Comparison of ENCODE assay signal across 22 cellular contexts in genomic region chr5:87885727-87886126, GRCh38.
DNase-seq lines count a peak whose midpoint lies in the region; ATAC-seq and TF ChIP-seq lines count a peak whose summit lies in the region.
"Had no signal": no experiment of that assay in that cellular context is flagged by ENCODE, and none has a peak within 500 bp of the region (broad histone marks: within the 10 kb centered on the region; RNA-seq: fewer than 3 reads in every experiment).

No MANE protein-coding gene starts in this region.

- no peak overlapping the region for H3K27ac ChIP-seq in RWPE2 (ENCODE audit: poor library complexity, severe bottlenecking)
- H3K27ac ChIP-seq: coronary artery, SJCRH30, transverse colon had no signal

- no peak; the same call in 2 of the 3 replicates for ATAC-seq in RWPE2 (ENCODE audit: low read depth)
- ATAC-seq: left lobe of liver, mucosa of descending colon had no signal

- H3K9me3 ChIP-seq in Loucy (ENCODE audit: insufficient read depth, low read depth, low read length) (no peaks in the 10 kb centered on the region), RWPE2 (ENCODE audit: severe bottlenecking) (no peaks in the 10 kb centered on the region)
- H3K9me3 ChIP-seq: SJCRH30, transverse colon had no signal

- H3K4me1 ChIP-seq in Loucy (ENCODE audit: insufficient read depth, low read length, poor library complexity, severe bottlenecking) (no peaks in the 10 kb centered on the region), RWPE2 (ENCODE audit: insufficient read depth, poor library complexity, severe bottlenecking) (no peaks in the 10 kb centered on the region)
- H3K4me1 ChIP-seq: SJCRH30, transverse colon had no signal

- no peak overlapping the region for H3K4me3 ChIP-seq in Loucy (ENCODE audit: low read length, poor library complexity, severe bottlenecking)
- H3K4me3 ChIP-seq in RWPE2 (ENCODE audit: severe bottlenecking): no peak overlapping the region
- H3K4me3 ChIP-seq: coronary artery, mucosa of descending colon, SJCRH30, transverse colon had no signal

- H3K9me2 ChIP-seq in Loucy (replicated peaks; ENCODE audit: low read depth, low read length): no peaks in the 10 kb centered on the region

- peak overlapping the region; percentile 2 for H3K27ac Mint-ChIP-seq in nephron progenitor cell

- H3K4me3 Mint-ChIP-seq in nephron progenitor cell: no peak overlapping the region
- H3K4me3 Mint-ChIP-seq: CD14-positive monocyte had no signal

- H3K36me3 ChIP-seq in Loucy (ENCODE audit: insufficient read depth, low read length): no peaks in the 10 kb centered on the region
- no peaks in the 10 kb centered on the region for H3K36me3 ChIP-seq in RWPE2 (ENCODE audit: low read depth)
- H3K36me3 ChIP-seq: SJCRH30, transverse colon had no signal

- no peaks in the 10 kb centered on the region for H3F3A ChIP-seq in Loucy (ENCODE audit: low read depth)

- peaks cover 42% of the 10 kb centered on the region for H3K9me3 Mint-ChIP-seq in nephron progenitor cell

- no peak overlapping the region for H3K4me2 ChIP-seq in Loucy (ENCODE audit: low read depth, low read length, poor library complexity, severe bottlenecking)

- H3K27me3 Mint-ChIP-seq in nephron progenitor cell (ENCODE audit: low read depth, poor library complexity): peaks cover 7% of the 10 kb centered on the region

- H3K27me3 ChIP-seq in Loucy (ENCODE audit: insufficient read depth, low read length, poor library complexity, severe bottlenecking): no peaks in the 10 kb centered on the region
- H3K27me3 ChIP-seq in RWPE2 (ENCODE audit: insufficient read depth, poor library complexity, severe bottlenecking): no peaks in the 10 kb centered on the region
- H3K27me3 ChIP-seq: SJCRH30, transverse colon had no signal

- H3K9ac ChIP-seq in Loucy (ENCODE audit: low read depth, low read length, poor library complexity, severe bottlenecking): no peak overlapping the region

- no peaks in the 10 kb centered on the region for H3K79me2 ChIP-seq in Loucy (ENCODE audit: insufficient read depth, low read length)

- TF ChIP-seq CTCF in Loucy (conservative IDR thresholded peaks at IDR 0.05; ENCODE audit: low read length): peak; percentile 54
- peak; percentile 7 for TF ChIP-seq CTCF in RWPE2 (IDR thresholded peaks at IDR 0.05; ENCODE audit: poor library complexity, severe bottlenecking)
- TF ChIP-seq CTCF in nephron progenitor cell (IDR thresholded peaks at IDR 0.05): no peak
- no peak for TF ChIP-seq CTCF in GM20000 (IDR thresholded peaks at IDR 0.05; ENCODE audit: extremely low read depth, missing control alignments)

- H3K4me1 Mint-ChIP-seq in nephron progenitor cell: peaks cover 31% of the 10 kb centered on the region
- H3K4me1 Mint-ChIP-seq: CD14-positive monocyte had no signal

- H2AFZ ChIP-seq in Loucy (ENCODE audit: low read length): no peak overlapping the region

- H4K20me1 ChIP-seq in Loucy (ENCODE audit: insufficient read depth, low read length, poor library complexity, severe bottlenecking): no peaks in the 10 kb centered on the region

- peaks cover 24% of the 10 kb centered on the region for H3K36me3 Mint-ChIP-seq in nephron progenitor cell (ENCODE audit: low read depth)
- H3K36me3 Mint-ChIP-seq: CD14-positive monocyte had no signal

- DNase-seq in NCI-H2227 (lab: John Stamatoyannopoulos, UW; ENCODE audit: unreplicated experiment): peak; percentile 1
- no peak for DNase-seq in NCI-H2227 treated with DMSO at 0.1 percent for 48 hours (lab: John Stamatoyannopoulos, UW)
- DNase-seq in RWPE2 (ENCODE audit: low spot score): no peak
- DNase-seq in nephron progenitor cell: no peak
- no peak for DNase-seq in NCI-H2107 treated with DMSO at 0.1 percent for 48 hours (lab: John Stamatoyannopoulos, UW; ENCODE audit: unreplicated experiment)
- DNase-seq in GM20000 (ENCODE audit: low spot score): no peak
- no peak for DNase-seq in NCI-H1092 treated with DMSO at 0.1 percent for 48 hours (lab: John Stamatoyannopoulos, UW)
- DNase-seq: ACHN; activated CD4-positive, CD25-positive, alpha-beta regulatory T cell treated with anti-CD3 and anti-CD28 coated beads, Interleukin-2, amount 50 U/mL, for 72 hours; DND-41; KBM-7; mucosa of descending colon; NCI-H1436; NCI-H345; nucleus accumbens; SJCRH30; stimulated activated naive CD4-positive, alpha-beta T cell treated with Interleukin-2 at 50 U/mL for 16 hours; transverse colon had no signal

Comparison
In these comparisons a context has a peak if more than half of its experiments do, and no peak if none do; other contexts are left out.
1. CTCF ChIP-seq: peak in Loucy (single experiment) and RWPE2 (single experiment); none in nephron progenitor cell (single experiment) and GM20000 (single experiment).